Comparison of ENCODE assay signal across 9 cellular contexts in the genomic region with DNA sequence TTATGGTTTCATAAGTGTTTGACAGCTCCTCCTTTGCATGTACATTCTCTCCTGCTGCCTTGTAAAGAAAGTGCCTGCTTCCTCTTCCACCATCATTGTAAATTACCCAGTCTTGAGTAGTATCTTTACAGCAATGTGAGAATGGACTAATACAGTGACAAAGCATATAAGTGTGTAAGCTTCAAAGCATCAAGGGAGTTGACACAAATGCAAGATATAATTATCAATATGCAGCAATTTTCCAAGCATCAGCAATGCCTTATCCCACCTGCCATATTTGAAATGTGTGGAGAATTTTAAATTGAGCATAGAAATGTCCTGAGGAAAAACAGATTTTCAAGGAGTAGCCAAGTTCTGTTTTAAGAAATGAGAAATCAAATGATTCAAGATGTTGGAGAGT. TPM values are rescaled to one million over a fixed set of nuclear protein-coding genes. Genes with fewer than 3 reads are reported as not detected.
"Had no signal": no experiment of that assay in that cellular context is flagged by ENCODE, and none has a peak within 500 bp of the region (broad histone marks: within the 10 kb centered on the region; RNA-seq: fewer than 3 reads in every experiment).

No MANE protein-coding gene starts in this region.

- H3K9me3 ChIP-seq: HAP-1 had no signal

- H3K4me2 ChIP-seq: GM23338 had no signal

- H3K36me3 ChIP-seq: HAP-1 had no signal

- H3K9ac ChIP-seq: GM23248 had no signal

- H2AFZ ChIP-seq: GM23248, GM23338 had no signal

- DNase-seq: GM23248, GOT3, H7, H9, HCEC 1CT, HFFc6 had no signal

- H3K27ac ChIP-seq: GM23248 had no signal

- H3K4me3 ChIP-seq: GM23248, GM23338, HAP-1 had no signal

RNA-seq across cellular contexts. Expression of gene OR5AL1, which starts 1.7 kb away (rescaled TPM):
- polyA plus RNA-seq: GM23248, GM23338, H1 had no signal

RNA-seq across cellular contexts. Expression of gene OR8U1, which starts 35.4 kb away (rescaled TPM):
- polyA plus RNA-seq: GM23248, GM23338, H1 had no signal

RNA-seq across cellular contexts. Expression of gene OR8J1, which starts 56.7 kb away (rescaled TPM):
- polyA plus RNA-seq: GM23248, GM23338, H1 had no signal
